Comparison of ENCODE assay signal across 18 cellular contexts in the genomic region with DNA sequence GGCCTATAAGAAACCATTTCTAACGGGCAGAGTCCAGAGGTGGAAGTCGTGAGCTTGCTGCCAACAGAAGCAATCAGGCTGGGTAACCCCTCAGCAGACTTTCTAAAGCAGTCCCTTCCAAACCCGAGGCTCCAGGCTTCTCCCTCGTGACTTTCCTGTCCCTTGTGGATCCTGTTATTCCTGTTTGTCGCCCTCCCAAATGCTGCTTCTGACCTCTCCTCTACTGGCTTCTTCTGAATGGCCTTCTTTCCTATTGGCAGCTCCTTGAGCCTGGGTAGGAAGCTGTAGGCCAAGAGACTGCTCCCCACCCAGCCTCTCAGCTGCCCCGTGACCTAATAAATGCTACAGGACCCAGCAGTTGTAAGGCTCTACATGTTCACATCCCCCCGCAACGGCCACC. TPM values are rescaled to one million over a fixed set of nuclear protein-coding genes. Genes with fewer than 3 reads are reported as not detected.
DNase-seq lines count a peak whose midpoint lies in the region; ATAC-seq and TF ChIP-seq lines count a peak whose summit lies in the region.
"Had no signal": no experiment of that assay in that cellular context is flagged by ENCODE, and none has a peak within 500 bp of the region (broad histone marks: within the 10 kb centered on the region; RNA-seq: fewer than 3 reads in every experiment).

No MANE protein-coding gene starts in this region.

- H3K4me3 ChIP-seq in lower lobe of right lung (no peak overlapping the region), tibial nerve (no peak overlapping the region), mesenchymal stem cell (ENCODE audit: insufficient read depth in 1 of 2, low read depth in 1 of 2, low read length in 2 of 2) (no peak overlapping the region)

- ATAC-seq in lower lobe of right lung (peak; percentile 20 to 41), HG02973 (IDR thresholded peaks at IDR 0.05; ENCODE audit: unreplicated experiment) (no peak)

- H2AK5ac ChIP-seq in mesenchymal stem cell (ENCODE audit: low read length, severe bottlenecking), result no peak overlapping the region

- H2BK120ac ChIP-seq in mesenchymal stem cell (ENCODE audit: low read depth, low read length), result no peak overlapping the region

- peaks cover 27% of the 10 kb centered on the region for H3K36me3 Mint-ChIP-seq in chondrocyte (ENCODE audit: low read depth)

- TF ChIP-seq CTCF in chondrocyte (IDR thresholded peaks at IDR 0.05), result no peak
- no peak for TF ChIP-seq CTCF in lower lobe of right lung (IDR thresholded peaks at IDR 0.05)
- TF ChIP-seq CTCF in tibial nerve (IDR thresholded peaks at IDR 0.05), result no peak

- H2BK12ac ChIP-seq in mesenchymal stem cell (ENCODE audit: low read length in 2 of 2), result no peak overlapping the region

- peak; percentile 93 for DNase-seq in HT-29 (ENCODE audit: low spot score)
- no peak for DNase-seq in chondrocyte (ENCODE audit: low spot score)
- DNase-seq in lower lobe of right lung, result no peak
- DNase-seq in tibial nerve (ENCODE audit: low spot score in 2 of 2), result no peak
- no peak for DNase-seq in mesenchymal stem cell
- no peak for DNase-seq in activated CD4-positive, CD25-positive, alpha-beta regulatory T cell treated with anti-CD3 and anti-CD28 coated beads, Interleukin-2, amount 50 U/mL, for 72 hours
- DNase-seq in stimulated activated CD4-positive, alpha-beta T cell treated with anti-CD3 and anti-CD28 coated beads, Interleukin-2, amount 100 ng/mL, for 24 hours, result no peak
- DNase-seq: activated CD4-positive, alpha-beta T cell treated with anti-CD3 and anti-CD28 coated beads for 48 hours; activated CD8-positive, alpha-beta memory T cell treated with anti-CD3 and anti-CD28 coated beads, Interleukin-2, amount 50 U/mL, for 4 hours; activated naive CD4-positive, alpha-beta T cell treated with anti-CD3 and anti-CD28 coated beads for 36 hours; GOT3; hippocampal formation; naive B cell; NCI-H345; stimulated activated naive CD4-positive, alpha-beta T cell; T1000 had no signal

- H3K18ac ChIP-seq in mesenchymal stem cell (ENCODE audit: low read depth in 1 of 2, low read length in 2 of 2), result no peak overlapping the region

- H3K9me3 ChIP-seq in lower lobe of right lung (no peaks in the 10 kb centered on the region), tibial nerve (no peaks in the 10 kb centered on the region), mesenchymal stem cell (ENCODE audit: control insufficient read depth, low read length) (no peaks in the 10 kb centered on the region)

- H3K27ac Mint-ChIP-seq in chondrocyte (ENCODE audit: unreplicated experiment), result peak overlapping the region; percentile 77
- H3K27ac Mint-ChIP-seq: activated naive CD4-positive, alpha-beta T cell treated with anti-CD3 and anti-CD28 coated beads for 36 hours had no signal

- H3K27me3 ChIP-seq in lower lobe of right lung (ENCODE audit: low read depth) (no peaks in the 10 kb centered on the region), tibial nerve (no peaks in the 10 kb centered on the region), mesenchymal stem cell (ENCODE audit: control insufficient read depth in 1 of 2, insufficient read depth in 1 of 2, low read length in 2 of 2) (no peaks in the 10 kb centered on the region)

- no peak for TF ChIP-seq POLR2A in tibial nerve (IDR thresholded peaks at IDR 0.05)

- peaks cover 51% of the 10 kb centered on the region for H3K79me1 ChIP-seq in mesenchymal stem cell (replicated peaks; ENCODE audit: low read length, poor library complexity, severe bottlenecking)

- H3K4me1 Mint-ChIP-seq in chondrocyte (ENCODE audit: low read depth), result peaks cover 40% of the 10 kb centered on the region
- H3K4me1 Mint-ChIP-seq: naive B cell had no signal

- H3K4me3 Mint-ChIP-seq in chondrocyte (ENCODE audit: unreplicated experiment), result no peak overlapping the region
- H3K4me3 Mint-ChIP-seq: activated naive CD4-positive, alpha-beta T cell treated with anti-CD3 and anti-CD28 coated beads for 36 hours; brain; naive B cell had no signal

- no peak overlapping the region for H3K9ac ChIP-seq in mesenchymal stem cell (ENCODE audit: low read length)

- no peak overlapping the region for H2AFZ ChIP-seq in mesenchymal stem cell (ENCODE audit: low read depth, low read length)

- no peak overlapping the region for H3K23ac ChIP-seq in mesenchymal stem cell (ENCODE audit: low read length in 2 of 2)

- H2BK15ac ChIP-seq in mesenchymal stem cell (ENCODE audit: low read depth, poor library complexity, severe bottlenecking), result no peak overlapping the region

- H3K4me2 ChIP-seq in mesenchymal stem cell (ENCODE audit: low read length, poor library complexity, severe bottlenecking), result no peak overlapping the region

- H3K4ac ChIP-seq in mesenchymal stem cell (ENCODE audit: low read depth in 1 of 2, low read length in 2 of 2), result no peak overlapping the region

- H3K36me3 ChIP-seq in lower lobe of right lung (peaks cover 41% of the 10 kb centered on the region), tibial nerve (peaks cover 0 to 51% (median 0%) of the 10 kb centered on the region in 3 donors), mesenchymal stem cell (ENCODE audit: control insufficient read depth in 1 of 2, insufficient read depth in 2 of 2, low read depth in 1 of 2, low read length in 2 of 2) (peaks cover 58 to 62% of the 10 kb centered on the region in 2 experiments)

- peak overlapping the region; percentile 68 for H3K27ac ChIP-seq in lower lobe of right lung
- peak overlapping the region in 3 of 4 donors; percentile 26 to 87 (median 84) for H3K27ac ChIP-seq in tibial nerve
- no peak overlapping the region for H3K27ac ChIP-seq in mesenchymal stem cell (ENCODE audit: low read length, poor library complexity, severe bottlenecking)

- intact Hi-C loops in lower lobe of right lung (cut with DNase I), result no loop called here

- no peak overlapping the region for H4K8ac ChIP-seq in mesenchymal stem cell (ENCODE audit: low read length)

- no peak overlapping the region for H3K14ac ChIP-seq in mesenchymal stem cell (ENCODE audit: low read length in 2 of 2)

- no peaks in the 10 kb centered on the region for H3K9me3 Mint-ChIP-seq in chondrocyte (ENCODE audit: low read depth)
- H3K9me3 Mint-ChIP-seq: activated naive CD4-positive, alpha-beta T cell treated with anti-CD3 and anti-CD28 coated beads for 36 hours; brain; naive B cell had no signal

- no peak overlapping the region for H2BK5ac ChIP-seq in mesenchymal stem cell (ENCODE audit: low read depth, low read length, poor library complexity, severe bottlenecking)

- no peaks in the 10 kb centered on the region for H3K27me3 Mint-ChIP-seq in chondrocyte (ENCODE audit: low read depth)
- H3K27me3 Mint-ChIP-seq: brain, naive B cell had no signal

- no peak for TF ChIP-seq EP300 in tibial nerve (IDR thresholded peaks at IDR 0.05)

- H3K4me1 ChIP-seq in lower lobe of right lung (peaks cover 41% of the 10 kb centered on the region), tibial nerve (peaks cover 6 to 89% (median 21%) of the 10 kb centered on the region in 4 donors), mesenchymal stem cell (ENCODE audit: control insufficient read depth, insufficient read depth, low read depth, low read length) (peaks cover 16% of the 10 kb centered on the region)

- WGBS in tibial nerve, 2 donors, result 71 to 76% methylated on average over 8 of the region's 8 CpGs
- 93% methylated on average over 8 of the region's 8 CpGs for WGBS in mesenchymal stem cell

- H4K91ac ChIP-seq in mesenchymal stem cell (ENCODE audit: low read length), result no peak overlapping the region

RNA-seq across cellular contexts. Expression of gene MAFF, which starts 35.0 kb away (rescaled TPM):
- 78.7 and 91.5 TPM in 2 replicates for total RNA-seq in HT-29 (2014; rRNA removed; shearing (Covaris generic))
- 1.7 to 9.9 TPM (median 8.5 TPM) in 3 replicates for total RNA-seq in chondrocyte
- 41.3 TPM for total RNA-seq in lower lobe of right lung
- total RNA-seq in tibial nerve, result 100 to 1,000 TPM in 2 of 4 donors, 10 to 100 TPM in 2; 68.1 to 110 (median 96.8) TPM
- 9.1 TPM for polyA plus RNA-seq in mesenchymal stem cell (2013, experiment 1 of 2)
- polyA plus RNA-seq in mesenchymal stem cell (2013, experiment 2 of 2), result 8.8 TPM

RNA-seq across cellular contexts. Expression of gene TMEM184B, which starts 36.0 kb away (rescaled TPM):
- 26.9 and 30.7 TPM in 2 replicates for total RNA-seq in HT-29 (2014; rRNA removed; shearing (Covaris generic))
- total RNA-seq in chondrocyte (117 to 121 TPM (median 121 TPM) in 3 replicates), lower lobe of right lung (77.7 TPM), tibial nerve (100 to 1,000 TPM in 1 of 4 donors, 10 to 100 TPM in 3; 61.1 to 138 (median 72.0) TPM)
- polyA plus RNA-seq in mesenchymal stem cell (2013, experiment 1 of 2), result 71.3 TPM
- polyA plus RNA-seq in mesenchymal stem cell (2013, experiment 2 of 2), result 71.6 TPM

RNA-seq across cellular contexts. Expression of gene PLA2G6, which starts 55.2 kb away (rescaled TPM):
- total RNA-seq in HT-29 (2014; rRNA removed; shearing (Covaris generic)), result 13.0 and 16.1 TPM in 2 replicates
- total RNA-seq in chondrocyte (16.3 to 30.2 TPM (median 21.0 TPM) in 3 replicates), lower lobe of right lung (60.8 TPM), tibial nerve (10 to 100 TPM; 48.5 to 60.3 (median 55.1) TPM)
- 3.7 TPM for polyA plus RNA-seq in mesenchymal stem cell (2013, experiment 1 of 2)
- polyA plus RNA-seq in mesenchymal stem cell (2013, experiment 2 of 2), result 4.4 TPM
